8 cellular contexts compared by ENCODE assay signal in genomic region chr21:5021803-5022202, GRCh38.
DNase-seq lines count a peak whose midpoint lies in the region; ATAC-seq and TF ChIP-seq lines count a peak whose summit lies in the region.
"Not testable (repeated sequence)": the region's sequence is repeated elsewhere in the genome, so short reads cannot be mapped to it uniquely, and the experiment has no call there.

No MANE protein-coding gene starts in this region.

- intact Hi-C loops in lower lobe of right lung (cut with DNase I); upper lobe of right lung (cut with DNase I): not testable (repeated sequence)

- not testable (repeated sequence) for H3K36me3 ChIP-seq in lower lobe of right lung, upper lobe of right lung

- not testable (repeated sequence) for H3K36me3 Mint-ChIP-seq in T-helper 17 cell (ENCODE audit: low read depth); effector memory CD8-positive, alpha-beta T cell (ENCODE audit: insufficient read depth)

- H3K27me3 Mint-ChIP-seq in T-helper 17 cell; effector memory CD8-positive, alpha-beta T cell: not testable (repeated sequence)

- not testable (repeated sequence) for TF ChIP-seq CTCF in lower lobe of right lung (IDR thresholded peaks at IDR 0.05); upper lobe of right lung (IDR thresholded peaks at IDR 0.05)

- H3K4me3 ChIP-seq in lower lobe of right lung, upper lobe of right lung: not testable (repeated sequence)

- not testable (repeated sequence) for H3K4me1 Mint-ChIP-seq in T-helper 17 cell; effector memory CD8-positive, alpha-beta T cell (ENCODE audit: low read depth in 2 of 2)

- DNase-seq in T-helper 17 cell; effector memory CD8-positive, alpha-beta T cell; lower lobe of right lung; upper lobe of right lung: not testable (repeated sequence)

- not testable (repeated sequence) for H3K27ac ChIP-seq in lower lobe of right lung, upper lobe of right lung

- H3K4me3 Mint-ChIP-seq in T-helper 17 cell; effector memory CD8-positive, alpha-beta T cell: not testable (repeated sequence)

- H3K4me1 ChIP-seq in lower lobe of right lung, upper lobe of right lung: not testable (repeated sequence)

- not testable (repeated sequence) for H3K27me3 ChIP-seq in lower lobe of right lung (ENCODE audit: low read depth); upper lobe of right lung

- not testable (repeated sequence) for H3K9me3 ChIP-seq in T-helper 17 cell (ENCODE audit: control insufficient read depth, low read length, poor library complexity, severe bottlenecking); lower lobe of right lung; upper lobe of right lung

- H3K27ac Mint-ChIP-seq in T-helper 17 cell; effector memory CD8-positive, alpha-beta T cell: not testable (repeated sequence)

- ATAC-seq in GM18907 (IDR thresholded peaks at IDR 0.05; ENCODE audit: unreplicated experiment), result peak; percentile 31
- ATAC-seq in GM21447 (IDR thresholded peaks at IDR 0.05; ENCODE audit: unreplicated experiment), result peak; percentile 28
- ATAC-seq in HG02623 (IDR thresholded peaks at IDR 0.05; ENCODE audit: unreplicated experiment), result peak; percentile 28
- peak; percentile 41 for ATAC-seq in HG03280 (IDR thresholded peaks at IDR 0.05; ENCODE audit: unreplicated experiment)
- peak; percentile 52 for ATAC-seq in T-helper 17 cell
- ATAC-seq in effector memory CD8-positive, alpha-beta T cell (replicated peaks), result peak; percentile 31
- ATAC-seq in lower lobe of right lung, result peak; percentile 50 to 63
- peak; percentile 57 for ATAC-seq in upper lobe of right lung

- not testable (repeated sequence) for H3K9me3 Mint-ChIP-seq in effector memory CD8-positive, alpha-beta T cell
